Comparison of ENCODE assay signal across 1 cellular context in genomic region chr3:156819842-156820686, GRCh38.
A peak's percentile ranks its signal among the peaks of the same experiment; 100 is the strongest.
TF ChIP-seq lines count a peak whose summit lies in the region.

No MANE protein-coding gene starts in this region.

TF ChIP-seq in GM12878, 131 proteins besides CTCF, POLR2A, EP300 and RAD21 (continued from another document):
- TF ChIP-seq SKIL (IDR thresholded peaks at IDR 0.05; ENCODE audit: low read depth, poor library complexity, severe bottlenecking) (peak; percentile 61), CBX5 (IDR thresholded peaks at IDR 0.05; ENCODE audit: low read depth) (no peak), ZBTB40 (IDR thresholded peaks at IDR 0.05; ENCODE audit: borderline replicate concordance) (peak; percentile 56; the same call in 1 of the 2 replicates), ELK1 (IDR thresholded peaks at IDR 0.05; ENCODE audit: low read depth, low read length) (no peak), ZNF687 (IDR thresholded peaks at IDR 0.05) (no peak), MEF2B (IDR thresholded peaks at IDR 0.05; ENCODE audit: partially characterized antibody, poor library complexity, severe bottlenecking) (peak; percentile 73), POU2F2 (IDR thresholded peaks at IDR 0.05; ENCODE audit: borderline replicate concordance, low read depth, low read length) (peak; percentile 76; the same call in 2 of the 3 replicates), PKNOX1 (IDR thresholded peaks at IDR 0.05) (no peak), ATF2 (IDR thresholded peaks at IDR 0.05; ENCODE audit: low read length) (peak; percentile 63), MTA2 (IDR thresholded peaks at IDR 0.05; ENCODE audit: low read depth) (peak; percentile 53), MEF2A (IDR thresholded peaks at IDR 0.05; ENCODE audit: insufficient read depth, low read depth, low read length) (peak; percentile 74; the same call in 1 of the 2 replicates), SIN3A (IDR thresholded peaks at IDR 0.05; ENCODE audit: low read depth, low read length) (no peak), CBFB (IDR thresholded peaks at IDR 0.05; ENCODE audit: low read depth) (0 out of 2 replicates have a peak, but pooled peaks have one; percentile 59), RELA (IDR thresholded peaks at IDR 0.05; ENCODE audit: borderline replicate concordance, partially characterized antibody) (no peak), FOXM1 (IDR thresholded peaks at IDR 0.05; ENCODE audit: low read depth, low read length) (0 out of 2 replicates have a peak, but pooled peaks have one; percentile 28), E2F8 (IDR thresholded peaks at IDR 0.05; ENCODE audit: low read depth, partially characterized antibody) (no peak), NFIC (IDR thresholded peaks at IDR 0.05; ENCODE audit: low read depth, low read length) (peak; percentile 73)
TF ChIP-seq in GM12878: peak in this region for 11.
